In genomic region chr2:19336781-19337180, GRCh38 we compare ENCODE assay signal across 23 cellular contexts. TPM values are rescaled to one million over a fixed set of nuclear protein-coding genes. Genes with fewer than 3 reads are reported as not detected.
"Had no signal": no experiment of that assay in that cellular context is flagged by ENCODE, and none has a peak within 500 bp of the region (broad histone marks: within the 10 kb centered on the region; RNA-seq: fewer than 3 reads in every experiment).

No MANE protein-coding gene starts in this region.

- H3K4me3 Mint-ChIP-seq: dendritic cell treated with granulocyte-macrophage colony-stimulating factor and Interleukin-4, amounts not matched to agents 40 ng/mL and 50 ng/mL, for 4 days; natural killer cell treated with Interleukin-12 subunit alpha and Interleukin-12 subunit beta and Interleukin-15 and Interleukin-18, amount 100 ng/mL, for 72 hours; stimulated activated naive CD8-positive, alpha-beta T cell treated with anti-CD3 and anti-CD28 coated beads, Interleukin-15, Interleukin-2, amounts not matched to agents 100 ng/mL and 50 ng/mL, for 24 hours had no signal

- H3K4me1 ChIP-seq: breast epithelium, esophagus muscularis mucosa, left lung, parathyroid adenoma, upper lobe of left lung had no signal

- H3K27ac ChIP-seq: breast epithelium, esophagus muscularis mucosa, left lung, parathyroid adenoma, skin epidermis, thoracic aorta, upper lobe of left lung, VCaP had no signal

- H3K9ac ChIP-seq: parathyroid adenoma had no signal

- H3K36me3 Mint-ChIP-seq: natural killer cell treated with Interleukin-12 subunit alpha and Interleukin-12 subunit beta and Interleukin-15 and Interleukin-18, amount 100 ng/mL, for 72 hours had no signal

- H3K36me3 ChIP-seq: breast epithelium, left lung, upper lobe of left lung had no signal

- H2AFZ ChIP-seq: parathyroid adenoma had no signal

- H3K9me3 Mint-ChIP-seq: dendritic cell treated with granulocyte-macrophage colony-stimulating factor and Interleukin-4, amounts not matched to agents 40 ng/mL and 50 ng/mL, for 4 days; natural killer cell treated with Interleukin-12 subunit alpha and Interleukin-12 subunit beta and Interleukin-15 and Interleukin-18, amount 100 ng/mL, for 72 hours; stimulated activated naive CD8-positive, alpha-beta T cell treated with anti-CD3 and anti-CD28 coated beads, Interleukin-15, Interleukin-2, amounts not matched to agents 100 ng/mL and 50 ng/mL, for 24 hours had no signal

- H3K4me3 ChIP-seq: breast epithelium, esophagus muscularis mucosa, left lung, skin epidermis, thoracic aorta, upper lobe of left lung had no signal

- H3K9me3 ChIP-seq: breast epithelium, esophagus muscularis mucosa, left lung, thoracic aorta, upper lobe of left lung had no signal

- H3K27me3 Mint-ChIP-seq: dendritic cell treated with granulocyte-macrophage colony-stimulating factor and Interleukin-4, amounts not matched to agents 40 ng/mL and 50 ng/mL, for 4 days; natural killer cell treated with Interleukin-12 subunit alpha and Interleukin-12 subunit beta and Interleukin-15 and Interleukin-18, amount 100 ng/mL, for 72 hours; stimulated activated naive CD8-positive, alpha-beta T cell treated with anti-CD3 and anti-CD28 coated beads, Interleukin-15, Interleukin-2, amounts not matched to agents 100 ng/mL and 50 ng/mL, for 24 hours had no signal

- H3K27me3 ChIP-seq: breast epithelium, esophagus muscularis mucosa, left lung, upper lobe of left lung had no signal

- H3K27ac Mint-ChIP-seq: dendritic cell treated with granulocyte-macrophage colony-stimulating factor and Interleukin-4, amounts not matched to agents 40 ng/mL and 50 ng/mL, for 4 days; natural killer cell treated with Interleukin-12 subunit alpha and Interleukin-12 subunit beta and Interleukin-15 and Interleukin-18, amount 100 ng/mL, for 72 hours; stimulated activated naive CD8-positive, alpha-beta T cell treated with anti-CD3 and anti-CD28 coated beads, Interleukin-15, Interleukin-2, amounts not matched to agents 100 ng/mL and 50 ng/mL, for 24 hours had no signal

- DNase-seq: activated CD4-positive, alpha-beta T cell treated with anti-CD3 and anti-CD28 coated beads, Interleukin-2, amount 50 U/mL, for 1 hour; activated CD4-positive, CD25-positive, alpha-beta regulatory T cell treated with anti-CD3 and anti-CD28 coated beads, Interleukin-2, amount 50 U/mL, for 72 hours; activated CD8-positive, alpha-beta memory T cell treated with anti-CD3 and anti-CD28 coated beads, Interleukin-2, amount 50 U/mL, for 4 hours; activated effector memory CD4-positive, alpha-beta T cell treated with anti-CD3 and anti-CD28 coated beads, Interleukin-2, amount 50 U/mL, for 16 hours; activated naive CD4-positive, alpha-beta T cell treated with anti-CD3 and anti-CD28 coated beads, Interleukin-2, amount 50 U/mL, for 16 hours; activated T-cell treated with anti-CD3 and anti-CD28 coated beads, Interleukin-2, amount 50 U/mL, for 48 hours; effector memory CD4-positive, alpha-beta T cell; left lung; mesenchymal stem cell; SW 1271; T-helper 2 cell; upper lobe of left lung had no signal

- ATAC-seq: left lung; natural killer cell treated with Interleukin-12 subunit alpha and Interleukin-12 subunit beta and Interleukin-15 and Interleukin-18, amount 100 ng/mL, for 72 hours had no signal

RNA-seq across cellular contexts. Expression of gene OSR1, which starts 21.6 kb away (rescaled TPM):
- total RNA-seq: endothelial cell of umbilical vein; natural killer cell treated with Interleukin-12 subunit alpha and Interleukin-12 subunit beta and Interleukin-15 and Interleukin-18, amount 100 ng/mL, for 72 hours; SK-MEL-5 had no signal
- polyA plus RNA-seq: endothelial cell of umbilical vein had no signal
